ENCODE assay signal across 11 cellular contexts in genomic region chr9:5511476-5511875, GRCh38. TPM values are rescaled to one million over a fixed set of nuclear protein-coding genes. Genes with fewer than 3 reads are reported as not detected.
DNase-seq lines count a peak whose midpoint lies in the region; ATAC-seq and TF ChIP-seq lines count a peak whose summit lies in the region.
"Had no signal": no experiment of that assay in that cellular context is flagged by ENCODE, and none has a peak within 500 bp of the region (broad histone marks: within the 10 kb centered on the region; RNA-seq: fewer than 3 reads in every experiment).

No MANE protein-coding gene starts in this region.

- H2AK9ac ChIP-seq in IMR-90 (replicated peaks; ENCODE audit: low read depth, low read length, poor library complexity), result peak overlapping the region; percentile 80

- in situ Hi-C loops in IMR-90 (cut with MboI; ENCODE audit: low sequenced_read_pairs), result loop anchor here (5.0 kb wide), 1 partner anchor 76 kb away; no protein-coding TSS in a partner anchor

- H4K20me1 ChIP-seq in IMR-90 (ENCODE audit: insufficient read depth, low read length), result no peaks in the 10 kb centered on the region

- H3K4me3 ChIP-seq in IMR-90 (ENCODE audit: insufficient read depth, low read depth, low read length) (peak overlapping the region; percentile 52; the same call in 1 of the 2 replicates), cardiac fibroblast (replicated peaks in 1 of 2; ENCODE audit: low read depth in 2 of 2, low read length in 2 of 2) (peak overlapping the region; percentile 30 to 59), rectal smooth muscle tissue (ENCODE audit: low read length) (peak overlapping the region; percentile 12), A673 (ENCODE audit: low read depth, low read length, poor library complexity, severe bottlenecking) (no peak overlapping the region)

- H2AK5ac ChIP-seq in IMR-90 (ENCODE audit: low read depth, low read length), result peak overlapping the region; percentile 56

- H3K14ac ChIP-seq in IMR-90 (replicated peaks; ENCODE audit: low read depth, low read length), result peak overlapping the region; percentile 93

- H3K4ac ChIP-seq in IMR-90 (ENCODE audit: low read depth, low read length), result peak overlapping the region; percentile 96

- H2BK120ac ChIP-seq in IMR-90 (ENCODE audit: low read depth, low read length), result peak overlapping the region; percentile 98

- no TSS peak for BruUV-seq in IMR-90 (replicated peaks; lab: Mats Ljungman, UMichigan)
- no TSS peak for BruUV-seq in A673 (replicated peaks; lab: Mats Ljungman, UMichigan)

- peak overlapping the region; percentile 94 for H3K23ac ChIP-seq in IMR-90 (ENCODE audit: low read depth, low read length)

- H3K9me1 ChIP-seq in IMR-90 (ENCODE audit: insufficient read depth, low read length), result peaks cover 16% of the 10 kb centered on the region

- peak; percentile 46 for DNase-seq in NCI-H1092 treated with DMSO at 0.1 percent for 48 hours (lab: John Stamatoyannopoulos, UW)
- no peak for DNase-seq in NCI-H1092 (lab: John Stamatoyannopoulos, UW)
- DNase-seq in IMR-90, result no peak
- DNase-seq in cardiac fibroblast (ENCODE audit: low read depth in 2 of 2), result peak in 1 of 2 donors; percentile 17
- no peak for DNase-seq in hippocampal formation (lab: John Stamatoyannopoulos, UW)
- no peak for DNase-seq in A673 (ENCODE audit: low spot score)
- DNase-seq in globus pallidus (ENCODE audit: low spot score), result no peak
- DNase-seq: activated CD8-positive, alpha-beta memory T cell treated with anti-CD3 and anti-CD28 coated beads, Interleukin-2, amount 50 U/mL, for 48 hours; cerebellar nuclear complex had no signal

- no peak for TF ChIP-seq RAD21 in IMR-90 (IDR thresholded peaks at IDR 0.05; ENCODE audit: low read length)

- H3K27ac ChIP-seq in IMR-90 (ENCODE audit: insufficient read depth, low read length), result peak overlapping the region; percentile 94
- no peak overlapping the region for H3K27ac ChIP-seq in rectal smooth muscle tissue (ENCODE audit: low read depth, low read length)
- H3K27ac ChIP-seq in A673 (ENCODE audit: low read depth, low read length, poor library complexity, severe bottlenecking), result no peak overlapping the region
- H3K27ac ChIP-seq: 22Rv1 had no signal

- dilution Hi-C loops in IMR-90 (cut with HindIII; ENCODE audit: low sequenced_read_pairs, unreplicated experiment), result no loop called here

- peak overlapping the region; percentile 76 for H4K5ac ChIP-seq in IMR-90 (ENCODE audit: low read depth, low read length)

- H3K36me3 ChIP-seq in IMR-90 (ENCODE audit: control insufficient read depth, insufficient read depth, low read length) (no peaks in the 10 kb centered on the region; the same call in 1 of the 2 replicates), rectal smooth muscle tissue (ENCODE audit: control insufficient read depth, insufficient read depth, low read length) (no peaks in the 10 kb centered on the region), A673 (ENCODE audit: insufficient read depth, low read length, poor library complexity, severe bottlenecking) (no peaks in the 10 kb centered on the region)

- ATAC-seq in IMR-90 (ENCODE audit: low read depth), result 0 out of 2 replicates have a peak, but pooled peaks have one; percentile 2

- no peak for TF ChIP-seq POLR2A in IMR-90 (IDR thresholded peaks at IDR 0.05; ENCODE audit: low read depth, low read length)

- TF ChIP-seq CTCF in IMR-90 (conservative IDR thresholded peaks at IDR 0.05; ENCODE audit: low read depth, low read length), result no peak
- no peak for TF ChIP-seq CTCF in cardiac fibroblast (IDR thresholded peaks at IDR 0.05; ENCODE audit: low read depth, low read length)
- TF ChIP-seq CTCF in A673 (conservative IDR thresholded peaks at IDR 0.05; ENCODE audit: low read depth, low read length), result no peak

- peak overlapping the region; percentile 100 for H3K56ac ChIP-seq in IMR-90 (ENCODE audit: extremely low read depth, insufficient read depth, low read length)

- peak overlapping the region; percentile 91 for H2BK20ac ChIP-seq in IMR-90 (ENCODE audit: low read depth, low read length)

- peaks cover 43 to 53% of the 10 kb centered on the region in 2 experiments; a peak in 3 of 4 replicates for H3K79me1 ChIP-seq in IMR-90 (ENCODE audit: low read depth in 1 of 2, low read length in 2 of 2)

- WGBS in IMR-90 (ENCODE audit: extremely low coverage in 2 of 2, insufficient read length in 1 of 2), 2 experiments, result 100% methylated on average over 1 of the region's 1 CpG; no CpG with 5 or more reads in 1 of the 2 experiments

- peak overlapping the region; percentile 95 to 98 for H4K8ac ChIP-seq in IMR-90 (ENCODE audit: low read depth in 2 of 2, low read length in 2 of 2)

- peak overlapping the region; percentile 94 for H2BK15ac ChIP-seq in IMR-90 (ENCODE audit: low read depth, low read length)

- H3K4me2 ChIP-seq in IMR-90 (ENCODE audit: low read depth, low read length), result peak overlapping the region; percentile 87

- H3K9me3 ChIP-seq in IMR-90 (ENCODE audit: control insufficient read depth, insufficient read depth, low read length) (no peaks in the 10 kb centered on the region), A673 (ENCODE audit: low read depth, low read length, poor library complexity, severe bottlenecking) (no peaks in the 10 kb centered on the region)

- POLR2A ChIA-PET in IMR-90 (lab: Charles Lee; ENCODE audit: unreplicated experiment), result interaction anchor here (1.5 to 2.0 kb wide), 3 partner anchors 61 to 76 kb away, joined by 5 to 11 read pairs (median 9); partner anchors contain the start of gene CD274
- POLR2A ChIA-PET in A673 (lab: Charles Lee; ENCODE audit: low non-redundant PET), result no interaction called here

- intact Hi-C loops in IMR-90 (cut with micrococcal nuclease) (loop anchor here (2.0 kb wide), 1 partner anchor 57 kb away; no protein-coding TSS in a partner anchor), A673 (cut with micrococcal nuclease; ENCODE audit: unreplicated experiment) (no loop called here)

- no peak overlapping the region for H2AFZ ChIP-seq in IMR-90 (replicated peaks; ENCODE audit: low read length, poor library complexity)

- CTCF ChIA-PET in IMR-90 (lab: Yijun Ruan, JAX), result interaction anchor here (0.6 to 0.9 kb wide), 2 partner anchors 79 to 325 kb away, joined by 3 read pairs; no protein-coding TSS in a partner anchor
- CTCF ChIA-PET in A673 (lab: Charles Lee), result no interaction called here

- H3K9ac ChIP-seq in IMR-90 (ENCODE audit: low read depth, low read length), result peak overlapping the region; percentile 83
- H3K9ac ChIP-seq in rectal smooth muscle tissue (ENCODE audit: low read length), result no peak overlapping the region

- peak overlapping the region; percentile 99 for H2BK5ac ChIP-seq in IMR-90 (ENCODE audit: low read depth, low read length, poor library complexity, severe bottlenecking)

- peaks cover 23% of the 10 kb centered on the region for H3K4me1 ChIP-seq in IMR-90 (ENCODE audit: control insufficient read depth, insufficient read depth, low read length)
- H3K4me1 ChIP-seq in rectal smooth muscle tissue (ENCODE audit: control insufficient read depth, insufficient read depth, low read length), result no peaks in the 10 kb centered on the region
- peaks cover 8% of the 10 kb centered on the region for H3K4me1 ChIP-seq in A673 (ENCODE audit: insufficient read depth, low read length, poor library complexity, severe bottlenecking)

- H3K18ac ChIP-seq in IMR-90 (ENCODE audit: low read depth, low read length), result peak overlapping the region; percentile 82

- H3K27me3 ChIP-seq in IMR-90 (ENCODE audit: control insufficient read depth, insufficient read depth, low read length) (no peaks in the 10 kb centered on the region), rectal smooth muscle tissue (ENCODE audit: control insufficient read depth, insufficient read depth, low read length) (no peaks in the 10 kb centered on the region), A673 (replicated peaks; ENCODE audit: insufficient read depth, low read depth, low read length, poor library complexity) (no peaks in the 10 kb centered on the region)

- H4K91ac ChIP-seq in IMR-90 (ENCODE audit: insufficient read depth, low read depth, low read length), result peak overlapping the region; percentile 99

TF ChIP-seq in IMR-90, 13 proteins besides CTCF, POLR2A, EP300 and RAD21:
- TF ChIP-seq FOS (IDR thresholded peaks at IDR 0.05; ENCODE audit: low read depth, low read length), result no peak
- TF ChIP-seq BHLHE40 (IDR thresholded peaks at IDR 0.05; ENCODE audit: low read depth, low read length), result no peak
- no peak for TF ChIP-seq SMC3 (IDR thresholded peaks at IDR 0.05; ENCODE audit: low read depth, low read length)

RNA-seq across cellular contexts. Expression of gene PDCD1LG2, which starts 1.1 kb away (rescaled TPM):
- total RNA-seq in IMR-90 (2012; rRNA removed), result 29.7 and 33.3 TPM in 2 replicates
- 17.3 and 17.5 TPM in 2 replicates for polyA plus RNA-seq in IMR-90 (2012; rRNA removed)
- polyA plus RNA-seq in IMR-90 (2012; cell fraction: cytosol; rRNA removed), result 5.9 and 8.7 TPM in 2 replicates
- polyA plus RNA-seq in IMR-90 (2012; cell fraction: nucleus; rRNA removed; ENCODE audit: low replicate concordance), result 2.5 and 10.4 TPM in 2 replicates
- 0.37 and 0.47 TPM in 2 replicates for total RNA-seq in A673 (2021)

Comparison
In these comparisons a context has a peak if more than half of its experiments do, and no peak if none do; other contexts are left out.
1. RNA of gene PDCD1LG2, which starts 1.1 kb away (total RNA-seq): 29.7 to 33.3 TPM in IMR-90; 0.37 to 0.47 TPM in A673; every median in the first group is over 10 times any median in the second.